ENCODE assay signal across 8 cellular contexts in the genomic region with DNA sequence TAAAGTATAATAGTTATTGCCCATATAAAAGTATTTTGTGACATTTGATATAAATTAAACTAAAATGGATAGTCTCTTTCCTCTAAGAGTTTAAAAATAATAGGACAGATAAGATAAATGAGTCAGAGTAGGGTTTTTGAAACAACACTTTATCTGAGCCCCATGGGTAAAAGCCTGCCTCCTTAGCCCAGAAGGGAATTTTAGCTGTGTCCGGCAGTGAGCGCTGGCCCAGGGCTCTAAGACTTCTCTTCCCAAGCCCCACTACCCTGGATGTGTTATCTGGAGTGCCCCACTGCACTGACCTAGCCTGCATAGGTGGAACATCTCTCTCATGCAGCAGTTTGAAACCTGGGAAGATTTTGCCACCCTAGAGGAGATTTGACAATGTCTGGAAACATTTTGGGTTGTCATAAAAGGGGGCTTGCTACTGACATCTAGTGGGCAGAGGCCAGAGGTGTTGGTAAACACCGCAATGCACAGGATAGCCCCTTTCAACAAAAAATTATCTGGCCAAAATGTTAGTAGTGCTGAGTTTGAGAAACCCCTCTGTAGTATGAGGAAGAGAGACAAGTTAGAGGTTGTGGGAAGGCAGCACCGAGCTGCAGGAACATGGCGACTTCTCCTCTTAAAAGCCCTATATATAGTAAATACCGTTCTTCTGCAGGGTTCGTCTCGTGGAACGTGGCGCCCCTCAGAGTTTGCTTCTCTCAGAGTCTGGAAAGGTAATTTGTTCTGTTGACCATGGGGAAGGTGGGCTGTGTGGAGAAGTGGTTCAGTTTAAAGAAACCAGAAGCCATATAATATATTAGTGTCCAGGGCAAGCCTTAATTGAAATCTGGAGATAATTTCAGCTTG. TPM values are rescaled to one million over a fixed set of nuclear protein-coding genes. Genes with fewer than 3 reads are reported as not detected.
DNase-seq lines count a peak whose midpoint lies in the region; FAIRE-seq and TF ChIP-seq lines count a peak whose summit lies in the region.

No MANE protein-coding gene starts in this region.

- H3K18ac ChIP-seq in neuronal stem cell (ENCODE audit: low read length) = no peak overlapping the region

- H3K27ac Mint-ChIP-seq in T-helper 2 cell treated with Interferon-gamma antibody and Interleukin-4, amounts not matched to agents 5 μg/mL and 100 μg/mL, for 36 hours = no peak overlapping the region

- no peak overlapping the region for H2BK120ac ChIP-seq in neuronal stem cell (ENCODE audit: low read depth, low read length)

- no peaks in the 10 kb centered on the region for H4K20me1 ChIP-seq in fibroblast of lung (ENCODE audit: control insufficient read depth, extremely low read depth, insufficient read depth, low read length)

- no peak overlapping the region for H2BK5ac ChIP-seq in neuronal stem cell (ENCODE audit: low read length)

- no peaks in the 10 kb centered on the region for H3K9me3 Mint-ChIP-seq in T-helper 2 cell treated with Interferon-gamma antibody and Interleukin-4, amounts not matched to agents 5 μg/mL and 100 μg/mL, for 36 hours

- no peak overlapping the region for H3K14ac ChIP-seq in neuronal stem cell (ENCODE audit: low read length)

- H3K4me3 ChIP-seq in SJSA1 = no peak overlapping the region
- H3K4me3 ChIP-seq in fibroblast of lung (replicated peaks in 1 of 4; ENCODE audit: control extremely low read depth in 1 of 4, insufficient read depth in 1 of 4, low read depth in 3 of 4, low read length in 4 of 4) = no peak overlapping the region
- no peak overlapping the region for H3K4me3 ChIP-seq in neuronal stem cell (ENCODE audit: low read length in 2 of 2)

- H3K9ac ChIP-seq in fibroblast of lung (ENCODE audit: insufficient read depth, low read length) = no peak overlapping the region
- H3K9ac ChIP-seq in neuronal stem cell (ENCODE audit: low read depth, low read length, poor library complexity) = no peak overlapping the region

- H3K23ac ChIP-seq in neuronal stem cell (ENCODE audit: low read depth, low read length, poor library complexity) = no peak overlapping the region

- FAIRE-seq in RCC 7860 (lab: Jason Lieb, UNC) = no peak

- H3K79me1 ChIP-seq in neuronal stem cell (ENCODE audit: low read depth, low read length) = no peaks in the 10 kb centered on the region

- H3K4me1 ChIP-seq in SJSA1 (replicated peaks) (peaks cover 9% of the 10 kb centered on the region), fibroblast of lung (ENCODE audit: control insufficient read depth, extremely low read depth, insufficient read depth, low read length) (peaks cover 5% of the 10 kb centered on the region), neuronal stem cell (ENCODE audit: control insufficient read depth in 2 of 2, insufficient read depth in 1 of 2, low read depth in 1 of 2, low read length in 2 of 2) (no peaks in the 10 kb centered on the region)

- TF ChIP-seq CTCF in fibroblast of lung (conservative IDR thresholded peaks at IDR 0.05 in 1 of 2, IDR thresholded peaks at IDR 0.05 in 1 of 2; ENCODE audit: low read depth in 1 of 2, low read length in 2 of 2) = peak; percentile 46 to 76

- no peaks in the 10 kb centered on the region for H3K27me3 Mint-ChIP-seq in T-helper 2 cell treated with Interferon-gamma antibody and Interleukin-4, amounts not matched to agents 5 μg/mL and 100 μg/mL, for 36 hours (ENCODE audit: low read depth)

- H2AK5ac ChIP-seq in neuronal stem cell (ENCODE audit: low read depth, low read length) = no peak overlapping the region

- no peaks in the 10 kb centered on the region for H3K4me1 Mint-ChIP-seq in T-helper 2 cell treated with Interferon-gamma antibody and Interleukin-4, amounts not matched to agents 5 μg/mL and 100 μg/mL, for 36 hours (ENCODE audit: low read depth)

- H4K8ac ChIP-seq in neuronal stem cell (ENCODE audit: low read depth, low read length) = no peak overlapping the region

- H3K4ac ChIP-seq in neuronal stem cell (ENCODE audit: low read length) = no peak overlapping the region

- H3K4me3 Mint-ChIP-seq in T-helper 2 cell treated with Interferon-gamma antibody and Interleukin-4, amounts not matched to agents 5 μg/mL and 100 μg/mL, for 36 hours = no peak overlapping the region

- no CpG with 5 or more reads among the region's 10 CpGs for WGBS in neuronal stem cell (ENCODE audit: extremely low coverage in 2 of 2, insufficient read length in 2 of 2, insufficient replicate concordance in 1 of 2), 2 donors

- H3K27me3 ChIP-seq in SJSA1 (replicated peaks) (no peaks in the 10 kb centered on the region), fibroblast of lung (ENCODE audit: control insufficient read depth, insufficient read depth, low read length) (no peaks in the 10 kb centered on the region), neuronal stem cell (ENCODE audit: control insufficient read depth in 3 of 3, insufficient read depth in 3 of 3, low read depth in 1 of 3, low read length in 3 of 3) (no peaks in the 10 kb centered on the region)

- H2AFZ ChIP-seq in fibroblast of lung (ENCODE audit: low read length) (no peak overlapping the region), neuronal stem cell (ENCODE audit: low read length) (no peak overlapping the region)

- H3K79me2 ChIP-seq in fibroblast of lung (ENCODE audit: control insufficient read depth, insufficient read depth, low read length) = no peaks in the 10 kb centered on the region

- no peak overlapping the region for H2BK12ac ChIP-seq in neuronal stem cell (ENCODE audit: low read length)

- H3K4me2 ChIP-seq in fibroblast of lung (ENCODE audit: extremely low read depth, insufficient read depth, low read length) = no peak overlapping the region
- H3K4me2 ChIP-seq in neuronal stem cell (ENCODE audit: insufficient read depth, low read length, poor library complexity, severe bottlenecking) = no peak overlapping the region

- H3K9me3 ChIP-seq in SJSA1 (replicated peaks) (no peaks in the 10 kb centered on the region), fibroblast of lung (ENCODE audit: control insufficient read depth, insufficient read depth, low read depth, low read length) (no peaks in the 10 kb centered on the region), neuronal stem cell (replicated peaks in 1 of 2; ENCODE audit: control insufficient read depth in 2 of 2, insufficient read depth in 1 of 2, low read depth in 1 of 2, low read length in 2 of 2) (no peaks in the 10 kb centered on the region)

- H4K91ac ChIP-seq in neuronal stem cell (ENCODE audit: low read depth, low read length, poor library complexity) = no peak overlapping the region

- DNase-seq in COLO668 (lab: John Stamatoyannopoulos, UW; ENCODE audit: unreplicated experiment) (peak; percentile 1), H4 (ENCODE audit: low spot score) (peak; percentile 22), SJSA1 (ENCODE audit: low read depth in 1 of 2, low spot score in 2 of 2) (peak in 1 of 2 experiments; percentile 28), fibroblast of lung (ENCODE audit: low read depth in 2 of 2) (peak; percentile 10 to 41), neuronal stem cell (ENCODE audit: low spot score) (peak; percentile 35), RCC 7860 (ENCODE audit: low spot score) (no peak), epidermal melanocyte (ENCODE audit: insufficient read length, low spot score) (no peak)
- DNase-seq in T-helper 2 cell treated with Interferon-gamma antibody and Interleukin-4, amounts not matched to agents 5 μg/mL and 100 μg/mL, for 36 hours (ENCODE audit: low spot score) = no peak

- 0 out of 2 replicates have a peak overlapping the region, but pooled peaks have one; percentile 9 for H3K27ac ChIP-seq in SJSA1
- H3K27ac ChIP-seq in fibroblast of lung (ENCODE audit: insufficient read depth, low read length) = no peak overlapping the region
- no peak overlapping the region for H3K27ac ChIP-seq in neuronal stem cell (replicated peaks; ENCODE audit: low read length)

- H3K36me3 Mint-ChIP-seq in T-helper 2 cell treated with Interferon-gamma antibody and Interleukin-4, amounts not matched to agents 5 μg/mL and 100 μg/mL, for 36 hours (ENCODE audit: low read depth) = peaks cover 41% of the 10 kb centered on the region

- H3K36me3 ChIP-seq in SJSA1 (peaks cover 82% of the 10 kb centered on the region), fibroblast of lung (ENCODE audit: control insufficient read depth, insufficient read depth, low read length) (peaks cover 2% of the 10 kb centered on the region), neuronal stem cell (replicated peaks in 1 of 2; ENCODE audit: control insufficient read depth in 2 of 2, insufficient read depth in 2 of 2, low read length in 2 of 2) (peaks cover 21 to 93% of the 10 kb centered on the region in 2 donors)

- H2BK15ac ChIP-seq in neuronal stem cell (ENCODE audit: low read length) = no peak overlapping the region

RNA-seq across cellular contexts. Expression of gene ATF1, which starts 29.3 kb away (rescaled TPM):
- total RNA-seq in H4 (2014; rRNA removed; shearing (Covaris generic)) = 21.2 and 33.1 TPM in 2 replicates
- 36.9 and 38.1 TPM in 2 replicates for total RNA-seq in SJSA1 (2014; rRNA removed; shearing (Covaris generic))
- total RNA-seq in fibroblast of lung = 36.0 and 44.8 TPM in 2 replicates
- 40.6 and 41.7 TPM in 2 replicates for polyA plus RNA-seq in fibroblast of lung
- polyA plus RNA-seq in fibroblast of lung (2012) = 21.5 and 26.8 TPM in 2 replicates
- polyA minus RNA-seq in fibroblast of lung (ENCODE audit: low replicate concordance) = 8.9 and 26.6 TPM in 2 replicates
- 19.7 TPM for polyA plus RNA-seq in neuronal stem cell (2013, experiment 1 of 2)
- polyA plus RNA-seq in neuronal stem cell (2013, experiment 2 of 2) = 18.1 TPM

Comparison
In these comparisons a context has a peak if more than half of its experiments do, and no peak if none do; other contexts are left out.
1. DNase-seq: peak in COLO668 (single experiment), H4 (single experiment), fibroblast of lung (2 of 2) and neuronal stem cell (single experiment); none in RCC 7860 (single experiment), epidermal melanocyte (single experiment) and T-helper 2 cell treated with Interferon-gamma antibody and Interleukin-4, amounts not matched to agents 5 μg/mL and 100 μg/mL, for 36 hours (single experiment).